In the genomic region with DNA sequence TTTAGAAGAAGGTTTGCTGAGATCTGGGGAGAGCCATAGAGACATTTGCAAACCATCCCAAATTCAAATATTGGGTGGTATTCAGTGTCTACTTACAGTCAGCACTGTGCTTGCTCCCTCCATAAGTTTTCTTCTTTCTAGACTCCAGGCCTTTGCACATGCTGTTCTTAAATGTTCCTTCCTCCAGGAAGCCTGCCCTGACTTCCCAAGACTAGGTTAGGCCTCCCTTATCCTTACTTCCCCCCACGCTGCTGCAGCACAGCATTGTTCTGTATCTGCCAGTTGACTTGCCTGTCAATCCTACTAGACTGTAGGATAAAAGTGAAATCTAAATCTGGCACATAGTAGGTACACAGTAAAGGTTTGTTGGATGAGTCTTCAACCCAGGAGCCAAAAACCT, we compare ENCODE assay signal across 30 cellular contexts. TPM values are rescaled to one million over a fixed set of nuclear protein-coding genes. Genes with fewer than 3 reads are reported as not detected.
"Had no signal": no experiment of that assay in that cellular context is flagged by ENCODE, and none has a peak within 500 bp of the region (broad histone marks: within the 10 kb centered on the region; RNA-seq: fewer than 3 reads in every experiment).

No MANE protein-coding gene starts in this region.

- H3K36me3 ChIP-seq: esophagus squamous epithelium, gastrocnemius medialis, heart right ventricle, left lung had no signal

- H3K27me3 ChIP-seq: dorsolateral prefrontal cortex, left lung had no signal

- H3K4me3 ChIP-seq: coronary artery, dorsolateral prefrontal cortex, esophagus squamous epithelium, gastrocnemius medialis, heart right ventricle, left lung, lung had no signal

- ATAC-seq: effector memory CD8-positive, alpha-beta T cell; esophagus mucosa; gastrocnemius medialis; heart right ventricle; left cardiac atrium; left lung; left ventricle myocardium superior had no signal

- H3K36me3 Mint-ChIP-seq: memory B cell had no signal

- FAIRE-seq: colon, endometrium, islet of Langerhans, keratinocyte had no signal

- H3K9me3 Mint-ChIP-seq: effector memory CD8-positive, alpha-beta T cell; endodermal cell; memory B cell had no signal

- H3K27ac Mint-ChIP-seq: effector memory CD8-positive, alpha-beta T cell; endodermal cell; memory B cell had no signal

- H3K27ac ChIP-seq: coronary artery, dorsolateral prefrontal cortex, epithelial cell of prostate, esophagus squamous epithelium, gastrocnemius medialis, heart right ventricle, left lung had no signal

- DNase-seq: dermis blood vessel endothelial cell; dorsolateral prefrontal cortex; effector CD8-positive, alpha-beta T cell; effector memory CD8-positive, alpha-beta T cell; endodermal cell; erythroblast; esophagus squamous epithelium; foreskin fibroblast; foreskin melanocyte; gastrocnemius medialis; head of caudate nucleus; heart right ventricle; hippocampal formation; left cardiac atrium; left lung; left ventricle myocardium superior; mammary epithelial cell; mesendoderm; midbrain had no signal

- H3K4me1 Mint-ChIP-seq: endodermal cell, memory B cell had no signal

- H3K4me3 Mint-ChIP-seq: effector memory CD8-positive, alpha-beta T cell; endodermal cell; memory B cell had no signal

- H3K9me3 ChIP-seq: esophagus squamous epithelium, gastrocnemius medialis, heart right ventricle, left lung had no signal

RNA-seq across cellular contexts. Expression of a gene that starts 53.4 kb away (rescaled TPM):
- total RNA-seq: esophagus mucosa, gastrocnemius medialis, glomerular endothelial cell, heart right ventricle, left ventricle myocardium superior, mononuclear cell had no signal
- polyA plus RNA-seq: heart right ventricle, keratinocyte had no signal
